Comparison of ENCODE assay signal across 8 cellular contexts in the genomic region with DNA sequence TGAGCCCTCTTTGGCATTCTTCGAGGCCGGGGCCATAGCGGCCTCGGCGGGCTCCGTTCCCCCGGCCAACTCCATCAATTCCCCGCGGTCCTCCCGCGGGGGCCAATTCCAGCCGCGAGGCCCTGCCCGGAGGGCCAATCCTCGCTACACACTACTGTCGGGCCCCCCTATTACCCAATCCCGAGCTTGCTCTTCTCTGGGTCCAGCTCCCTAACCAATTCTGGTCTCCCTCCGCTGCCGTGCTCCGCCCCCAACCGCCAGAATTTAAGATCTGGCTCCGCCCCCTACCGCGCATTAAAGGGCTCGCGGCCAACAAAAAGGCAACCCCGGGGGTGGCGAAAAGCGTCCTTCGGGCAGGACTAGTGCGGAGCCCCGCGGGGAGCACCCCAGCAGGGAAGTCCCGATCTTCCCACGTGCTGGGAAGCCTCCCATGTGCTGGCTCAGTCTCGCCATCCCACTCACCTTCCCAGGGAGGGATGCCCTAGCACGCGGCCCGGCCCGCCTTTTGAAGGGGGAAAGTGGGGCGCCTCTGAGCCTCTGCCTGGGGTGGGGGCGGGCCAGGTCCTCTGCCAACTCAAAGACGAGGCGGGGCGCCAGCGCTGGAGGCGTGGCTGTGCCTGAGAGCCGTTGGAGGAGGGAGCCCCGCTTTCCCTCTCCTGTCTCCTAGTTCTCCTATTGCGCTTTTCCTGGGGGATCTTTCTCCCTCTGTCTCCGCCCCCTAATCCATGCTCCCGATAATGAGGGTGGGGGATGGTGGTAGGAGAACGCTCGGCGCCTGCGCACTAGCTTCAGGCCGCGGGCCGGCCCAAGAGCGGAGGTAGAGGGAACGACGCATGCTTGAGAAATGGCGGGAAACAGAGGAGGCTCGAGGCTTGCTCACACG. TPM values are rescaled to one million over a fixed set of nuclear protein-coding genes. Genes with fewer than 3 reads are reported as not detected.
DNase-seq lines count a peak whose midpoint lies in the region; ATAC-seq and TF ChIP-seq lines count a peak whose summit lies in the region.

No MANE protein-coding gene starts in this region.

- H4K20me1 ChIP-seq in OCI-LY3 (ENCODE audit: insufficient read depth, low read length): no peaks in the 10 kb centered on the region

- H3K27ac ChIP-seq in CD4-positive, CD25-positive, alpha-beta regulatory T cell (ENCODE audit: insufficient read depth, low read length, poor library complexity, severe bottlenecking): peak overlapping the region; percentile 83
- H3K27ac ChIP-seq in OCI-LY3 (ENCODE audit: low read length): peak overlapping the region; percentile 40
- H3K27ac ChIP-seq in esophagus squamous epithelium: peak overlapping the region; percentile 76 to 85 (median 78)

- DNase-seq in CD4-positive, CD25-positive, alpha-beta regulatory T cell: peak; percentile 89 to 97 (median 95)
- DNase-seq in activated T-cell treated with anti-CD3 and anti-CD28 coated beads, Interleukin-2, amount 50 U/mL, for 72 hours: peak; percentile 96 to 97
- peak; percentile 65 for DNase-seq in esophagus squamous epithelium (lab: John Stamatoyannopoulos, UW)
- peak; percentile 89 for DNase-seq in myocyte (ENCODE audit: low read depth)
- DNase-seq in stimulated activated CD8-positive, alpha-beta memory T cell treated with anti-CD3 and anti-CD28 coated beads, Interleukin-7, amount 100 ng/mL, for 1 hour (ENCODE audit: low read depth in 2 of 2): peak; percentile 85 to 87

- peak overlapping the region; percentile 69 for H2AFZ ChIP-seq in OCI-LY3 (ENCODE audit: low read depth, low read length)

- H3K4me3 Mint-ChIP-seq in CD4-positive, CD25-positive, alpha-beta regulatory T cell: peak overlapping the region; percentile 98 to 100 (median 98)
- H3K4me3 Mint-ChIP-seq in activated T-cell treated with anti-CD3 and anti-CD28 coated beads, Interleukin-2, amount 50 U/mL, for 72 hours: peak overlapping the region; percentile 93 to 95

- H3K36me3 Mint-ChIP-seq in CD4-positive, CD25-positive, alpha-beta regulatory T cell: peaks cover 3% of the 10 kb centered on the region
- H3K36me3 Mint-ChIP-seq in activated T-cell treated with anti-CD3 and anti-CD28 coated beads, Interleukin-2, amount 50 U/mL, for 72 hours (ENCODE audit: insufficient read depth in 2 of 2): peaks cover 0 to 3% of the 10 kb centered on the region in 2 donors

- H3K4me1 ChIP-seq in CD4-positive, CD25-positive, alpha-beta regulatory T cell (ENCODE audit: control insufficient read depth, insufficient read depth, low read length, poor library complexity, severe bottlenecking): peaks cover 45% of the 10 kb centered on the region
- peaks cover 10% of the 10 kb centered on the region; the same call in 1 of the 2 replicates for H3K4me1 ChIP-seq in OCI-LY3 (ENCODE audit: low read length)
- H3K4me1 ChIP-seq in esophagus squamous epithelium: peaks cover 35 to 56% (median 48%) of the 10 kb centered on the region in 3 donors

- no peaks in the 10 kb centered on the region for H3K9me3 Mint-ChIP-seq in CD4-positive, CD25-positive, alpha-beta regulatory T cell
- no peaks in the 10 kb centered on the region for H3K9me3 Mint-ChIP-seq in activated T-cell treated with anti-CD3 and anti-CD28 coated beads, Interleukin-2, amount 50 U/mL, for 72 hours

- H3K4me1 Mint-ChIP-seq in CD4-positive, CD25-positive, alpha-beta regulatory T cell: peaks cover 11 to 54% (median 34%) of the 10 kb centered on the region in 4 donors
- H3K4me1 Mint-ChIP-seq in activated T-cell treated with anti-CD3 and anti-CD28 coated beads, Interleukin-2, amount 50 U/mL, for 72 hours (ENCODE audit: low read depth): peaks cover 33% of the 10 kb centered on the region

- intact Hi-C loops in esophagus squamous epithelium (cut with DNase I): no loop called here

- H3K9ac ChIP-seq in OCI-LY3 (ENCODE audit: low read length): peak overlapping the region; percentile 73

- peak overlapping the region; percentile 88 for H3K4me2 ChIP-seq in OCI-LY3 (ENCODE audit: low read length)

- peaks cover 7% of the 10 kb centered on the region for H3K27me3 Mint-ChIP-seq in CD4-positive, CD25-positive, alpha-beta regulatory T cell
- no peaks in the 10 kb centered on the region for H3K27me3 Mint-ChIP-seq in activated T-cell treated with anti-CD3 and anti-CD28 coated beads, Interleukin-2, amount 50 U/mL, for 72 hours (ENCODE audit: low read depth)

- H3K27me3 ChIP-seq in CD4-positive, CD25-positive, alpha-beta regulatory T cell (ENCODE audit: control insufficient read depth, insufficient read depth, low read length): no peaks in the 10 kb centered on the region
- H3K27me3 ChIP-seq in OCI-LY3 (ENCODE audit: low read depth, low read length) (no peaks in the 10 kb centered on the region), esophagus squamous epithelium (peaks cover 0 to 11% (median 0%) of the 10 kb centered on the region in 4 donors)

- peak overlapping the region; percentile 85 for H3K4me3 ChIP-seq in CD4-positive, CD25-positive, alpha-beta regulatory T cell (ENCODE audit: low read depth, low read length)
- peak overlapping the region; percentile 83 for H3K4me3 ChIP-seq in OCI-LY3 (ENCODE audit: low read length)
- peak overlapping the region; percentile 59 to 74 (median 62) for H3K4me3 ChIP-seq in esophagus squamous epithelium

- ATAC-seq in CD4-positive, CD25-positive, alpha-beta regulatory T cell (ENCODE audit: low read depth in 2 of 2): peak; percentile 92 to 94
- ATAC-seq in GM19452 (IDR thresholded peaks at IDR 0.05; ENCODE audit: unreplicated experiment): peak; percentile 83
- ATAC-seq in HG03571 (IDR thresholded peaks at IDR 0.05; ENCODE audit: unreplicated experiment): peak; percentile 76
- ATAC-seq in activated T-cell treated with anti-CD3 and anti-CD28 coated beads, Interleukin-2, amount 50 U/mL, for 72 hours (replicated peaks in 1 of 2): peak; percentile 93

- no peaks in the 10 kb centered on the region for H3K9me3 ChIP-seq in CD4-positive, CD25-positive, alpha-beta regulatory T cell (ENCODE audit: control insufficient read depth in 2 of 2, low read length in 2 of 2)
- H3K9me3 ChIP-seq in OCI-LY3 (ENCODE audit: insufficient read depth, low read length): no peaks in the 10 kb centered on the region
- no peaks in the 10 kb centered on the region for H3K9me3 ChIP-seq in esophagus squamous epithelium

- peak in 2 of 4 donors; percentile 25 to 60 for TF ChIP-seq POLR2A in esophagus squamous epithelium (IDR thresholded peaks at IDR 0.05)

- H3K79me2 ChIP-seq in OCI-LY3 (ENCODE audit: low read length): peaks cover 12% of the 10 kb centered on the region; the same call in 1 of the 2 replicates

- 0 to 25% methylated on average over 7 to 9 of the region's 65 CpGs for WGBS in esophagus squamous epithelium, 2 donors

- H3K36me3 ChIP-seq in CD4-positive, CD25-positive, alpha-beta regulatory T cell (ENCODE audit: control insufficient read depth, insufficient read depth, low read length): no peaks in the 10 kb centered on the region
- no peaks in the 10 kb centered on the region for H3K36me3 ChIP-seq in OCI-LY3 (replicated peaks; ENCODE audit: low read depth, low read length)
- no peaks in the 10 kb centered on the region for H3K36me3 ChIP-seq in esophagus squamous epithelium

- H3K27ac Mint-ChIP-seq in CD4-positive, CD25-positive, alpha-beta regulatory T cell: peak overlapping the region; percentile 97 to 99 (median 97)
- peak overlapping the region; percentile 84 for H3K27ac Mint-ChIP-seq in activated T-cell treated with anti-CD3 and anti-CD28 coated beads, Interleukin-2, amount 50 U/mL, for 72 hours

- TF ChIP-seq CTCF in OCI-LY3 (IDR thresholded peaks at IDR 0.05; ENCODE audit: low read depth, low read length): no peak
- peak in 1 of 6 experiments; percentile 21 for TF ChIP-seq CTCF in esophagus squamous epithelium (IDR thresholded peaks at IDR 0.05)

RNA-seq across cellular contexts. Expression of gene LIPE, which starts 3.5 kb away (rescaled TPM):
- 13.2 TPM for total RNA-seq in CD4-positive, CD25-positive, alpha-beta regulatory T cell
- 1 to 10 TPM; 3.0 to 7.1 (median 5.4) TPM for polyA plus RNA-seq in CD4-positive, CD25-positive, alpha-beta regulatory T cell
- total RNA-seq in activated T-cell treated with anti-CD3 and anti-CD28 coated beads, Interleukin-2, amount 50 U/mL, for 72 hours: 10 to 100 TPM; 46.5 to 53.8 TPM
- total RNA-seq in esophagus squamous epithelium (10 to 100 TPM in 1 of 4 donors, 1 to 10 TPM in 3; 5.2 to 10.8 (median 7.9) TPM), myocyte (1.5 and 3.7 TPM in 2 replicates)
- polyA plus RNA-seq in myocyte (2012): 1.8 TPM

RNA-seq across cellular contexts. Expression of gene CXCL17, which starts 19.0 kb away (rescaled TPM):
- total RNA-seq in CD4-positive, CD25-positive, alpha-beta regulatory T cell: not detected
- polyA plus RNA-seq in CD4-positive, CD25-positive, alpha-beta regulatory T cell: under 1 TPM in 1 of 4 donors, not detected in 3; 0.28 TPM
- not detected for total RNA-seq in activated T-cell treated with anti-CD3 and anti-CD28 coated beads, Interleukin-2, amount 50 U/mL, for 72 hours
- total RNA-seq in esophagus squamous epithelium (10 to 100 TPM; 19.3 to 97.7 (median 33.8) TPM), myocyte (not detected in 2 replicates)
- polyA plus RNA-seq in myocyte (2012): not detected

RNA-seq across cellular contexts. Expression of gene CNFN, which starts 33.6 kb away (rescaled TPM):
- total RNA-seq in CD4-positive, CD25-positive, alpha-beta regulatory T cell: not detected
- polyA plus RNA-seq in CD4-positive, CD25-positive, alpha-beta regulatory T cell: under 1 TPM in 2 of 4 donors, not detected in 2; 0.49 TPM
- 1 to 10 TPM in 1 of 2 donors, under 1 TPM in 1; 0.53 to 2.1 TPM for total RNA-seq in activated T-cell treated with anti-CD3 and anti-CD28 coated beads, Interleukin-2, amount 50 U/mL, for 72 hours
- total RNA-seq in esophagus squamous epithelium: 1,000 to 10,000 TPM in 2 of 4 donors, 100 to 1,000 TPM in 2; 530 to 1,759 (median 921) TPM
- not detected in 2 replicates for total RNA-seq in myocyte
- polyA plus RNA-seq in myocyte (2012): 0.76 TPM

Comparison
In these comparisons a context has a peak if more than half of its experiments do, and no peak if none do; other contexts are left out.
1. Peak in every context shown above with its lines: DNase-seq, ATAC-seq, H3K4me3 ChIP-seq and H3K27ac ChIP-seq.
2. RNA of gene CXCL17, which starts 19.0 kb away (total RNA-seq): 19.3 to 97.7 TPM in esophagus squamous epithelium; not detected in CD4-positive, CD25-positive, alpha-beta regulatory T cell (single experiment), not detected in activated T-cell treated with anti-CD3 and anti-CD28 coated beads, Interleukin-2, amount 50 U/mL, for 72 hours and not detected in myocyte; every median in the first group is over 10 times any median in the second.
3. RNA of gene CNFN, which starts 33.6 kb away (total RNA-seq): 530 to 1,759 TPM in esophagus squamous epithelium; 0.53 to 2.1 TPM in activated T-cell treated with anti-CD3 and anti-CD28 coated beads, Interleukin-2, amount 50 U/mL, for 72 hours, not detected in CD4-positive, CD25-positive, alpha-beta regulatory T cell (single experiment) and not detected in myocyte; every median in the first group is over 100 times any median in the second.